25 cellular contexts compared by ENCODE assay signal in genomic region chr21:27045281-27045985, GRCh38.
"Had no signal": no experiment of that assay in that cellular context is flagged by ENCODE, and none has a peak within 500 bp of the region (broad histone marks: within the 10 kb centered on the region; RNA-seq: fewer than 3 reads in every experiment).

No MANE protein-coding gene starts in this region.

- DNase-seq: activated CD4-positive, alpha-beta T cell treated with anti-CD3 and anti-CD28 coated beads for 36 hours; activated CD4-positive, alpha-beta T cell treated with anti-CD3 and anti-CD28 coated beads, Interleukin-2, amount 50 U/mL, for 4 hours; activated CD8-positive, alpha-beta memory T cell treated with anti-CD3 and anti-CD28 coated beads for 24 hours; activated CD8-positive, alpha-beta memory T cell treated with anti-CD3 and anti-CD28 coated beads, Interleukin-2, amount 50 U/mL, for 4 hours; activated naive CD4-positive, alpha-beta T cell; activated T-cell treated with anti-CD3 and anti-CD28 coated beads, Interleukin-2, amount 50 U/mL, for 24 hours; amniotic stem cell; cerebellar nuclear complex; foreskin melanocyte; glutamatergic neuron; islet precursor cell; left colon; lower lobe of right lung; naive thymus-derived CD8-positive, alpha-beta T cell; stimulated activated CD4-positive, alpha-beta T cell treated with anti-CD3 and anti-CD28 coated beads, Interleukin-12 subunit alpha, Interleukin-12 subunit beta, amount 100 ng/mL, for 4 hours; stimulated activated CD4-positive, alpha-beta T cell treated with anti-CD3 and anti-CD28 coated beads, Interleukin-1b, Interleukin-23, amount 100 ng/mL, for 48 hours; stimulated activated naive CD8-positive, alpha-beta T cell treated with anti-CD3 and anti-CD28 coated beads, Interleukin-15, amount 100 ng/mL, for 72 hours; T1000 had no signal

- ATAC-seq: activated CD4-positive, alpha-beta T cell treated with anti-CD3 and anti-CD28 coated beads for 36 hours; left colon; lower lobe of right lung; naive thymus-derived CD8-positive, alpha-beta T cell; stimulated activated effector memory CD8-positive, alpha-beta T cell treated with anti-CD3 and anti-CD28 coated beads, Interleukin-12 subunit alpha, Interleukin-12 subunit beta, amount 100 ng/mL, for 72 hours; stimulated activated naive CD8-positive, alpha-beta T cell treated with anti-CD3 and anti-CD28 coated beads, Interleukin-15, amount 100 ng/mL, for 72 hours; WTC11 had no signal

- H3K4me3 ChIP-seq: breast epithelium, coronary artery, lower lobe of right lung, suprapubic skin, tibial nerve had no signal

- H3K27ac ChIP-seq: coronary artery, lower lobe of right lung, suprapubic skin, tibial nerve had no signal

- FAIRE-seq: urothelium cell line had no signal

- H3K9me3 ChIP-seq: breast epithelium, lower lobe of right lung, suprapubic skin, tibial nerve had no signal

- H3K4me1 ChIP-seq: breast epithelium, lower lobe of right lung, tibial nerve had no signal

- H3K27me3 ChIP-seq: breast epithelium, suprapubic skin, tibial nerve had no signal

- H3K36me3 ChIP-seq: breast epithelium, lower lobe of right lung, suprapubic skin, tibial nerve had no signal
